In genomic region chr16:79814124-79814523, GRCh38 we compare ENCODE assay signal across 26 cellular contexts.
"Had no signal": no experiment of that assay in that cellular context is flagged by ENCODE, and none has a peak within 500 bp of the region (broad histone marks: within the 10 kb centered on the region; RNA-seq: fewer than 3 reads in every experiment).

No MANE protein-coding gene starts in this region.

- H3K4me3 ChIP-seq: left ventricle myocardium inferior, lung, mucosa of descending colon, ovary, prostate gland, skin epidermis, suprapubic skin, thoracic aorta, tibial artery, upper lobe of right lung had no signal

- H3K36me3 ChIP-seq: left ventricle myocardium inferior, ovary, prostate gland, suprapubic skin, thoracic aorta, tibial artery, upper lobe of right lung had no signal

- ATAC-seq: mucosa of descending colon; naive thymus-derived CD4-positive, alpha-beta T cell; natural killer cell treated with Interleukin-12 subunit alpha and Interleukin-12 subunit beta and Interleukin-15 and Interleukin-18, amount 100 ng/mL, for 72 hours; right cardiac atrium; sciatic nerve; stimulated activated naive B cell treated with anti-CD40 and anti-IgM and Interleukin-4, amounts not matched to agents 10 μg/mL and 1 μg/mL and 100 μg/mL, for 72 hours; stimulated activated naive CD8-positive, alpha-beta T cell treated with anti-CD3 and anti-CD28 coated beads, Interleukin-15, Interleukin-2, amounts not matched to agents 100 U/mL and 50 U/mL, for 24 hours; upper lobe of right lung had no signal

- DNase-seq: hypothalamus; immature natural killer cell; left ventricle myocardium inferior; midbrain; mucosa of descending colon; naive thymus-derived CD4-positive, alpha-beta T cell; ovary; posterior cingulate gyrus; retina; right cardiac atrium; stimulated activated CD4-positive, alpha-beta T cell treated with anti-CD3 and anti-CD28 coated beads, Interleukin-12 subunit alpha, Interleukin-12 subunit beta, amount 100 ng/mL, for 4 hours; stimulated activated CD4-positive, alpha-beta T cell treated with anti-CD3 and anti-CD28 coated beads, Interleukin-15, amount 100 ng/mL, for 24 hours; stimulated activated CD4-positive, alpha-beta T cell treated with anti-CD3 and anti-CD28 coated beads, Interleukin-2, amount 100 ng/mL, for 24 hours; stimulated activated CD4-positive, alpha-beta T cell treated with anti-CD3 and anti-CD28 coated beads, Interleukin-4, amount 100 ng/mL, for 1 hour; stimulated activated naive B cell treated with anti-CD40 and anti-IgM and Interleukin-4, amounts not matched to agents 10 μg/mL and 1 μg/mL and 100 μg/mL, for 72 hours; stimulated activated naive CD8-positive, alpha-beta T cell treated with anti-CD3 and anti-CD28 coated beads, Interleukin-15, Interleukin-2, amounts not matched to agents 100 U/mL and 50 U/mL, for 24 hours; tibial artery; trophoblast cell; upper lobe of right lung had no signal

- H3K4me1 ChIP-seq: left ventricle myocardium inferior, tibial artery, upper lobe of right lung had no signal

- H3K27ac ChIP-seq: left ventricle myocardium inferior, ovary, prostate gland, skin epidermis, suprapubic skin, thoracic aorta, tibial artery, upper lobe of right lung had no signal

- H3K27me3 ChIP-seq: ovary, suprapubic skin, tibial artery, upper lobe of right lung had no signal

- H3K9me3 ChIP-seq: left ventricle myocardium inferior, mucosa of descending colon, ovary, prostate gland, suprapubic skin, thoracic aorta, tibial artery, upper lobe of right lung had no signal
